In genomic region chr10:25398680-25399079, GRCh38 we compare ENCODE assay signal across 16 cellular contexts.
DNase-seq lines count a peak whose midpoint lies in the region; ATAC-seq and TF ChIP-seq lines count a peak whose summit lies in the region.
"Had no signal": no experiment of that assay in that cellular context is flagged by ENCODE, and none has a peak within 500 bp of the region (broad histone marks: within the 10 kb centered on the region; RNA-seq: fewer than 3 reads in every experiment).

No MANE protein-coding gene starts in this region.

- no peaks in the 10 kb centered on the region for H3K27me3 ChIP-seq in endodermal cell (ENCODE audit: control insufficient read depth, insufficient read depth, low read length, poor library complexity, severe bottlenecking)

- no peak overlapping the region for H3K27ac Mint-ChIP-seq in WTC11
- no peak overlapping the region for H3K27ac Mint-ChIP-seq in nephron progenitor cell
- no peak overlapping the region for H3K27ac Mint-ChIP-seq in endodermal cell
- H3K27ac Mint-ChIP-seq in activated naive CD8-positive, alpha-beta T cell treated with anti-CD3 and anti-CD28 coated beads, Interleukin-2, amount 50 U/mL, for 24 hours: no peak overlapping the region

- peak; percentile 61 for ATAC-seq in WTC11
- no peak for ATAC-seq in activated naive CD8-positive, alpha-beta T cell treated with anti-CD3 and anti-CD28 coated beads, Interleukin-2, amount 50 U/mL, for 24 hours
- ATAC-seq: HCT116 had no signal

- POLR2A ChIA-PET in WTC11 (lab: Charles Lee): interaction anchor here (0.6 kb wide), 1 partner anchor 1056 kb away, joined by 4 read pairs; no protein-coding TSS in a partner anchor

- DNase-seq in WTC11 (ENCODE audit: low spot score) (no peak), iPS-NIHi11 (ENCODE audit: low spot score) (peak; percentile 11), nephron progenitor cell (peak; percentile 10), H4 (ENCODE audit: low spot score) (no peak), superior temporal gyrus (ENCODE audit: extremely low spot score) (no peak), endodermal cell (no peak)
- DNase-seq in activated naive CD8-positive, alpha-beta T cell treated with anti-CD3 and anti-CD28 coated beads, Interleukin-2, amount 50 U/mL, for 24 hours: no peak
- DNase-seq: C1 segment of cervical spinal cord; Calu3; CD4-positive, alpha-beta memory T cell; COR-L47; DMS53; DMS79 treated with DMSO at 0.1 percent for 48 hours; GF-D8; H9 had no signal

- H3K9me3 Mint-ChIP-seq in WTC11: no peaks in the 10 kb centered on the region
- no peaks in the 10 kb centered on the region for H3K9me3 Mint-ChIP-seq in nephron progenitor cell
- no peaks in the 10 kb centered on the region for H3K9me3 Mint-ChIP-seq in endodermal cell
- H3K9me3 Mint-ChIP-seq in activated naive CD8-positive, alpha-beta T cell treated with anti-CD3 and anti-CD28 coated beads, Interleukin-2, amount 50 U/mL, for 24 hours: peaks cover under 1% of the 10 kb centered on the region
- H3K9me3 Mint-ChIP-seq: H9 had no signal

- H3K9ac ChIP-seq in endodermal cell (ENCODE audit: extremely low read depth, low read length, poor library complexity, severe bottlenecking): no peak overlapping the region

- H3K27me3 Mint-ChIP-seq in WTC11 (ENCODE audit: low read depth): no peaks in the 10 kb centered on the region
- no peaks in the 10 kb centered on the region for H3K27me3 Mint-ChIP-seq in nephron progenitor cell (ENCODE audit: low read depth, poor library complexity)
- H3K27me3 Mint-ChIP-seq in endodermal cell (ENCODE audit: insufficient read depth): no peaks in the 10 kb centered on the region
- no peaks in the 10 kb centered on the region for H3K27me3 Mint-ChIP-seq in activated naive CD8-positive, alpha-beta T cell treated with anti-CD3 and anti-CD28 coated beads, Interleukin-2, amount 50 U/mL, for 24 hours
- H3K27me3 Mint-ChIP-seq: CD4-positive, alpha-beta memory T cell had no signal

- WGBS in endodermal cell (ENCODE audit: insufficient coverage in 1 of 2, insufficient read length in 1 of 2), 2 experiments: 73 to 84% methylated on average over 3 of the region's 3 CpGs

- no peaks in the 10 kb centered on the region for H3K9me3 ChIP-seq in endodermal cell (ENCODE audit: control insufficient read depth, low read length)

- CTCF ChIA-PET in WTC11 (lab: Charles Lee): no interaction called here

- TF ChIP-seq CTCF in WTC11 (IDR thresholded peaks at IDR 0.05): no peak
- TF ChIP-seq CTCF in nephron progenitor cell (IDR thresholded peaks at IDR 0.05): no peak
- TF ChIP-seq CTCF in endodermal cell (conservative IDR thresholded peaks at IDR 0.05): no peak

- no peak overlapping the region for H3K4me3 ChIP-seq in endodermal cell (ENCODE audit: low read length)

- H3K4me1 Mint-ChIP-seq in WTC11 (peaks cover 4% of the 10 kb centered on the region), nephron progenitor cell (peaks cover 7% of the 10 kb centered on the region), endodermal cell (peaks cover 4% of the 10 kb centered on the region)
- H3K4me1 Mint-ChIP-seq in activated naive CD8-positive, alpha-beta T cell treated with anti-CD3 and anti-CD28 coated beads, Interleukin-2, amount 50 U/mL, for 24 hours: no peaks in the 10 kb centered on the region
- H3K4me1 Mint-ChIP-seq: CD4-positive, alpha-beta memory T cell; H9 had no signal

- no peaks in the 10 kb centered on the region for H3K36me3 ChIP-seq in endodermal cell (ENCODE audit: control insufficient read depth, insufficient read depth, low read length)

- H3K4me3 Mint-ChIP-seq in WTC11 (no peak overlapping the region), nephron progenitor cell (no peak overlapping the region), endodermal cell (no peak overlapping the region)
- no peak overlapping the region for H3K4me3 Mint-ChIP-seq in activated naive CD8-positive, alpha-beta T cell treated with anti-CD3 and anti-CD28 coated beads, Interleukin-2, amount 50 U/mL, for 24 hours
- H3K4me3 Mint-ChIP-seq: CD4-positive, alpha-beta memory T cell; H9 had no signal

- no peak overlapping the region for H3K27ac ChIP-seq in endodermal cell (ENCODE audit: low read depth, low read length)

- H3K4me1 ChIP-seq in endodermal cell (ENCODE audit: control insufficient read depth, insufficient read depth, low read length): no peaks in the 10 kb centered on the region

- no peaks in the 10 kb centered on the region for H3K36me3 Mint-ChIP-seq in WTC11
- H3K36me3 Mint-ChIP-seq in nephron progenitor cell (ENCODE audit: low read depth): no peaks in the 10 kb centered on the region
- no peaks in the 10 kb centered on the region for H3K36me3 Mint-ChIP-seq in endodermal cell (ENCODE audit: low read depth)
- no peaks in the 10 kb centered on the region for H3K36me3 Mint-ChIP-seq in activated naive CD8-positive, alpha-beta T cell treated with anti-CD3 and anti-CD28 coated beads, Interleukin-2, amount 50 U/mL, for 24 hours (ENCODE audit: low read depth)
- H3K36me3 Mint-ChIP-seq: CD4-positive, alpha-beta memory T cell had no signal

TF ChIP-seq in WTC11, 78 proteins besides CTCF, POLR2A, EP300 and RAD21 (continues in another document):
- TF ChIP-seq ZNF671 (CRISPR knock-in tag; IDR thresholded peaks at IDR 0.05): no peak
- no peak for TF ChIP-seq ARID4B (CRISPR knock-in tag; IDR thresholded peaks at IDR 0.05; ENCODE audit: borderline replicate concordance)
- TF ChIP-seq USF2 (CRISPR knock-in tag; IDR thresholded peaks at IDR 0.05): no peak
- no peak for TF ChIP-seq NR1H2 (CRISPR knock-in tag; IDR thresholded peaks at IDR 0.05)
- TF ChIP-seq E2F4 (CRISPR knock-in tag; IDR thresholded peaks at IDR 0.05; ENCODE audit: borderline replicate concordance, low read depth): no peak
- no peak for TF ChIP-seq SMAD3 (CRISPR knock-in tag; IDR thresholded peaks at IDR 0.05; ENCODE audit: borderline replicate concordance)
- TF ChIP-seq MYBL2 (CRISPR knock-in tag; IDR thresholded peaks at IDR 0.05): no peak
- no peak for TF ChIP-seq ETV6 (CRISPR knock-in tag; IDR thresholded peaks at IDR 0.05)

Comparison
In these comparisons a context has a peak if more than half of its experiments do, and no peak if none do; other contexts are left out.
1. DNase-seq: peak in iPS-NIHi11 (single experiment) and nephron progenitor cell (single experiment); none in WTC11 (single experiment), H4 (single experiment), superior temporal gyrus (single experiment), endodermal cell (single experiment) and activated naive CD8-positive, alpha-beta T cell treated with anti-CD3 and anti-CD28 coated beads, Interleukin-2, amount 50 U/mL, for 24 hours (single experiment).